1 cellular context compared by ENCODE assay signal in genomic region chr17:8176197-8176940, GRCh38.
TF ChIP-seq lines count a peak whose summit lies in the region.

Gene TMEM107 (minus strand): TSS chr17:8176380. CDS start chr17:8176286, 94 bp downstream.

TF ChIP-seq in GM12878, 131 proteins besides CTCF, POLR2A, EP300 and RAD21 (continued from another document and continues in another):
- TF ChIP-seq, protein P1, sequence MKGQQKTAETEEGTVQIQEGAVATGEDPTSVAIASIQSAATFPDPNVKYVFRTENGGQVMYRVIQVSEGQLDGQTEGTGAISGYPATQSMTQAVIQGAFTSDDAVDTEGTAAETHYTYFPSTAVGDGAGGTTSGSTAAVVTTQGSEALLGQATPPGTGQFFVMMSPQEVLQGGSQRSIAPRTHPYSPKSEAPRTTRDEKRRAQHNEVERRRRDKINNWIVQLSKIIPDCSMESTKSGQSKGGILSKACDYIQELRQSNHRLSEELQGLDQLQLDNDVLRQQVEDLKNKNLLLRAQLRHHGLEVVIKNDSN (IDR thresholded peaks at IDR 0.05; ENCODE audit: borderline replicate concordance, extremely low read length, insufficient read depth, low read depth, low read length) = no peak
- TF ChIP-seq SMAD5 (IDR thresholded peaks at IDR 0.05; ENCODE audit: low read depth) = peak; percentile 47; the same call in 1 of the 2 replicates
- no peak for TF ChIP-seq MEF2B (IDR thresholded peaks at IDR 0.05; ENCODE audit: partially characterized antibody, poor library complexity, severe bottlenecking)
- no peak for TF ChIP-seq RCOR1 (conservative IDR thresholded peaks at IDR 0.05; ENCODE audit: low read depth, low read length)
- TF ChIP-seq, protein P2, sequence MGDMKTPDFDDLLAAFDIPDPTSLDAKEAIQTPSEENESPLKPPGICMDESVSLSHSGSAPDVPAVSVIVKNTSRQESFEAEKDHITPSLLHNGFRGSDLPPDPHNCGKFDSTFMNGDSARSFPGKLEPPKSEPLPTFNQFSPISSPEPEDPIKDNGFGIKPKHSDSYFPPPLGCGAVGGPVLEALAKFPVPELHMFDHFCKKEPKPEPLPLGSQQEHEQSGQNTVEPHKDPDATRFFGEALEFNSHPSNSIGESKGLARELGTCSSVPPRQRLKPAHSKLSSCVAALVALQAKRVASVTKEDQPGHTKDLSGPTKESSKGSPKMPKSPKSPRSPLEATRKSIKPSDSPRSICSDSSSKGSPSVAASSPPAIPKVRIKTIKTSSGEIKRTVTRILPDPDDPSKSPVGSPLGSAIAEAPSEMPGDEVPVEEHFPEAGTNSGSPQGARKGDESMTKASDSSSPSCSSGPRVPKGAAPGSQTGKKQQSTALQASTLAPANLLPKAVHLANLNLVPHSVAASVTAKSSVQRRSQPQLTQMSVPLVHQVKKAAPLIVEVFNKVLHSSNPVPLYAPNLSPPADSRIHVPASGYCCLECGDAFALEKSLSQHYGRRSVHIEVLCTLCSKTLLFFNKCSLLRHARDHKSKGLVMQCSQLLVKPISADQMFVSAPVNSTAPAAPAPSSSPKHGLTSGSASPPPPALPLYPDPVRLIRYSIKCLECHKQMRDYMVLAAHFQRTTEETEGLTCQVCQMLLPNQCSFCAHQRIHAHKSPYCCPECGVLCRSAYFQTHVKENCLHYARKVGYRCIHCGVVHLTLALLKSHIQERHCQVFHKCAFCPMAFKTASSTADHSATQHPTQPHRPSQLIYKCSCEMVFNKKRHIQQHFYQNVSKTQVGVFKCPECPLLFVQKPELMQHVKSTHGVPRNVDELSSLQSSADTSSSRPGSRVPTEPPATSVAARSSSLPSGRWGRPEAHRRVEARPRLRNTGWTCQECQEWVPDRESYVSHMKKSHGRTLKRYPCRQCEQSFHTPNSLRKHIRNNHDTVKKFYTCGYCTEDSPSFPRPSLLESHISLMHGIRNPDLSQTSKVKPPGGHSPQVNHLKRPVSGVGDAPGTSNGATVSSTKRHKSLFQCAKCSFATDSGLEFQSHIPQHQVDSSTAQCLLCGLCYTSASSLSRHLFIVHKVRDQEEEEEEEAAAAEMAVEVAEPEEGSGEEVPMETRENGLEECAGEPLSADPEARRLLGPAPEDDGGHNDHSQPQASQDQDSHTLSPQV (IDR thresholded peaks at IDR 0.05) = no peak
- 0 out of 2 replicates have a peak, but pooled peaks have one; percentile 28 for TF ChIP-seq POLR2AphosphoS5 (IDR thresholded peaks at IDR 0.05; ENCODE audit: low read length)
- TF ChIP-seq GABPA (IDR thresholded peaks at IDR 0.05; ENCODE audit: low read depth) = no peak
- TF ChIP-seq HDAC2 (IDR thresholded peaks at IDR 0.05) = no peak
- TF ChIP-seq SIX5 (IDR thresholded peaks at IDR 0.05; ENCODE audit: low read depth, low read length, severe bottlenecking) = peak; percentile 5
- TF ChIP-seq MTA2 (IDR thresholded peaks at IDR 0.05; ENCODE audit: low read depth) = 0 out of 2 replicates have a peak, but pooled peaks have one; percentile 13
- no peak for TF ChIP-seq RBBP5 (conservative IDR thresholded peaks at IDR 0.05)
- TF ChIP-seq NR2C1 (IDR thresholded peaks at IDR 0.05) = no peak
- no peak for TF ChIP-seq RELA (IDR thresholded peaks at IDR 0.05; ENCODE audit: borderline replicate concordance, partially characterized antibody)
- no peak for TF ChIP-seq BCL11A (IDR thresholded peaks at IDR 0.05; ENCODE audit: low read depth, low read length)
- no peak for TF ChIP-seq STAT1 (conservative IDR thresholded peaks at IDR 0.05)
- peak; percentile 98 for TF ChIP-seq BMI1 (IDR thresholded peaks at IDR 0.05; ENCODE audit: borderline replicate concordance)
- no peak for TF ChIP-seq JUNB (IDR thresholded peaks at IDR 0.05)
- no peak for TF ChIP-seq ZNF207 (IDR thresholded peaks at IDR 0.05; ENCODE audit: borderline replicate concordance)
- no peak for TF ChIP-seq NFYA (IDR thresholded peaks at IDR 0.05; ENCODE audit: borderline replicate concordance, low read depth, low read length)
- no peak for TF ChIP-seq KLF5 (IDR thresholded peaks at IDR 0.05; ENCODE audit: partially characterized antibody)
- TF ChIP-seq POU2F2 (IDR thresholded peaks at IDR 0.05; ENCODE audit: borderline replicate concordance, low read depth, low read length) = no peak
- no peak for TF ChIP-seq SMARCA5 (IDR thresholded peaks at IDR 0.05)
- TF ChIP-seq TARDBP (IDR thresholded peaks at IDR 0.05; ENCODE audit: borderline replicate concordance) = no peak
- TF ChIP-seq TCF12 (IDR thresholded peaks at IDR 0.05; ENCODE audit: low read depth, low read length) = no peak
- no peak for TF ChIP-seq MTA3 (IDR thresholded peaks at IDR 0.05; ENCODE audit: borderline replicate concordance, low read length)
- TF ChIP-seq PML (IDR thresholded peaks at IDR 0.05; ENCODE audit: low read length) = no peak
- TF ChIP-seq POLR2AphosphoS2 (IDR thresholded peaks at IDR 0.05; ENCODE audit: low read depth, low read length) = no peak
- TF ChIP-seq BRCA1 (IDR thresholded peaks at IDR 0.05; ENCODE audit: low read depth, low read length) = peak; percentile 75
- no peak for TF ChIP-seq SRF (IDR thresholded peaks at IDR 0.05; ENCODE audit: low read depth in 2 of 2, low read length in 2 of 2)
- no peak for TF ChIP-seq ZBTB33 (IDR thresholded peaks at IDR 0.05)
- peak; percentile 35; the same call in 1 of the 2 replicates for TF ChIP-seq CBFB (IDR thresholded peaks at IDR 0.05; ENCODE audit: low read depth)
- TF ChIP-seq PAX8 (IDR thresholded peaks at IDR 0.05) = no peak
- TF ChIP-seq MXI1 (IDR thresholded peaks at IDR 0.05; ENCODE audit: low read depth, low read length) = peak; percentile 89
- TF ChIP-seq IKZF1 (conservative IDR thresholded peaks at IDR 0.05) = peak; percentile 62; the same call in 1 of the 2 replicates
- TF ChIP-seq ATF7 (IDR thresholded peaks at IDR 0.05; ENCODE audit: low read depth) = no peak
- TF ChIP-seq BHLHE40 (IDR thresholded peaks at IDR 0.05; ENCODE audit: borderline replicate concordance in 1 of 2, low read depth in 2 of 2, low read length in 1 of 2) = no peak
- TF ChIP-seq BACH1 (IDR thresholded peaks at IDR 0.05; ENCODE audit: borderline replicate concordance) = no peak
- TF ChIP-seq, protein P3, sequence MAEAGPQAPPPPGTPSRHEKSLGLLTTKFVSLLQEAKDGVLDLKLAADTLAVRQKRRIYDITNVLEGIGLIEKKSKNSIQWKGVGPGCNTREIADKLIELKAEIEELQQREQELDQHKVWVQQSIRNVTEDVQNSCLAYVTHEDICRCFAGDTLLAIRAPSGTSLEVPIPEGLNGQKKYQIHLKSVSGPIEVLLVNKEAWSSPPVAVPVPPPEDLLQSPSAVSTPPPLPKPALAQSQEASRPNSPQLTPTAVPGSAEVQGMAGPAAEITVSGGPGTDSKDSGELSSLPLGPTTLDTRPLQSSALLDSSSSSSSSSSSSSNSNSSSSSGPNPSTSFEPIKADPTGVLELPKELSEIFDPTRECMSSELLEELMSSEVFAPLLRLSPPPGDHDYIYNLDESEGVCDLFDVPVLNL (IDR thresholded peaks at IDR 0.05; ENCODE audit: low read depth, low read length) = peak; percentile 64
- no peak for TF ChIP-seq EED (IDR thresholded peaks at IDR 0.05; ENCODE audit: low read depth)
- no peak for TF ChIP-seq EZH2 (IDR thresholded peaks at IDR 0.05; ENCODE audit: borderline replicate concordance, control insufficient read depth, low read depth, low read length)
- TF ChIP-seq SP1 (IDR thresholded peaks at IDR 0.05; ENCODE audit: low read depth, low read length) = no peak
- TF ChIP-seq SUZ12 (IDR thresholded peaks at IDR 0.05; ENCODE audit: unreplicated experiment) = no peak
- TF ChIP-seq, protein P4, sequence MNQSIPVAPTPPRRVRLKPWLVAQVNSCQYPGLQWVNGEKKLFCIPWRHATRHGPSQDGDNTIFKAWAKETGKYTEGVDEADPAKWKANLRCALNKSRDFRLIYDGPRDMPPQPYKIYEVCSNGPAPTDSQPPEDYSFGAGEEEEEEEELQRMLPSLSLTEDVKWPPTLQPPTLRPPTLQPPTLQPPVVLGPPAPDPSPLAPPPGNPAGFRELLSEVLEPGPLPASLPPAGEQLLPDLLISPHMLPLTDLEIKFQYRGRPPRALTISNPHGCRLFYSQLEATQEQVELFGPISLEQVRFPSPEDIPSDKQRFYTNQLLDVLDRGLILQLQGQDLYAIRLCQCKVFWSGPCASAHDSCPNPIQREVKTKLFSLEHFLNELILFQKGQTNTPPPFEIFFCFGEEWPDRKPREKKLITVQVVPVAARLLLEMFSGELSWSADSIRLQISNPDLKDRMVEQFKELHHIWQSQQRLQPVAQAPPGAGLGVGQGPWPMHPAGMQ (IDR thresholded peaks at IDR 0.05; ENCODE audit: borderline replicate concordance) = no peak
- TF ChIP-seq REST (IDR thresholded peaks at IDR 0.05; ENCODE audit: low read depth, low read length) = no peak
- TF ChIP-seq LARP7 (IDR thresholded peaks at IDR 0.05) = peak; percentile 45; the same call in 1 of the 2 replicates
- TF ChIP-seq ZZZ3 (IDR thresholded peaks at IDR 0.05; ENCODE audit: control insufficient read depth, insufficient read length, low read depth) = no peak
- TF ChIP-seq HDGF (IDR thresholded peaks at IDR 0.05) = no peak
- TF ChIP-seq MYC (IDR thresholded peaks at IDR 0.05; ENCODE audit: insufficient read depth, insufficient read length, insufficient replicate concordance, low read length, severe bottlenecking) = no peak
- TF ChIP-seq TAF1 (IDR thresholded peaks at IDR 0.05; ENCODE audit: borderline replicate concordance, low read depth, low read length) = no peak; the same call in 1 of the 2 replicates
- TF ChIP-seq E2F8 (IDR thresholded peaks at IDR 0.05; ENCODE audit: low read depth, partially characterized antibody) = no peak
- no peak for TF ChIP-seq CEBPB (IDR thresholded peaks at IDR 0.05; ENCODE audit: borderline replicate concordance in 1 of 2, low read depth in 2 of 2, low read length in 2 of 2)
- peak; percentile 97 for TF ChIP-seq CHD2 (IDR thresholded peaks at IDR 0.05; ENCODE audit: borderline replicate concordance, low read depth, low read length)
- TF ChIP-seq NKRF (conservative IDR thresholded peaks at IDR 0.05) = peak; percentile 53
